ENCODE assay signal across 13 cellular contexts in genomic region chr3:159814161-159814560, GRCh38. TPM values are rescaled to one million over a fixed set of nuclear protein-coding genes. Genes with fewer than 3 reads are reported as not detected.
DNase-seq lines count a peak whose midpoint lies in the region; ATAC-seq and TF ChIP-seq lines count a peak whose summit lies in the region.
"Had no signal": no experiment of that assay in that cellular context is flagged by ENCODE, and none has a peak within 500 bp of the region (broad histone marks: within the 10 kb centered on the region; RNA-seq: fewer than 3 reads in every experiment).

No MANE protein-coding gene starts in this region.

- DNase-seq in NCI-H2029 treated with DMSO at 0.1 percent for 48 hours (lab: John Stamatoyannopoulos, UW) (peak; percentile 45), dermis blood vessel endothelial cell (peak; percentile 60), sciatic nerve (ENCODE audit: low spot score) (no peak), NCI-H2227 treated with DMSO at 0.1 percent for 48 hours (lab: John Stamatoyannopoulos, UW) (no peak), sigmoid colon (no peak)
- DNase-seq in T-helper 2 cell treated with Interferon-gamma antibody and Interleukin-4, amounts not matched to agents 5 μg/mL and 100 μg/mL, for 36 hours (ENCODE audit: low spot score) = no peak
- DNase-seq: activated CD8-positive, alpha-beta memory T cell treated with anti-CD3 and anti-CD28 coated beads, Interleukin-2, amount 50 U/mL, for 48 hours; KBM-7; pancreas had no signal

- H3K4me3 ChIP-seq in sigmoid colon = no peak overlapping the region
- H3K4me3 ChIP-seq: HAP-1, pancreas, SJCRH30 had no signal

- no peaks in the 10 kb centered on the region for H3K36me3 Mint-ChIP-seq in T-helper 2 cell treated with Interferon-gamma antibody and Interleukin-4, amounts not matched to agents 5 μg/mL and 100 μg/mL, for 36 hours (ENCODE audit: low read depth)

- peak; percentile 79 for ATAC-seq in GM19438 (IDR thresholded peaks at IDR 0.05; ENCODE audit: low read depth, unreplicated experiment)
- peak; percentile 22 for ATAC-seq in sciatic nerve

- no peak for TF ChIP-seq CTCF in sigmoid colon (IDR thresholded peaks at IDR 0.05)

- H3K9me3 Mint-ChIP-seq in T-helper 2 cell treated with Interferon-gamma antibody and Interleukin-4, amounts not matched to agents 5 μg/mL and 100 μg/mL, for 36 hours = no peaks in the 10 kb centered on the region
- H3K9me3 Mint-ChIP-seq: central memory CD8-positive, alpha-beta T cell had no signal

- no peaks in the 10 kb centered on the region for H3K9me3 ChIP-seq in sigmoid colon
- H3K9me3 ChIP-seq: HAP-1, pancreas, SJCRH30 had no signal

- H3K36me3 ChIP-seq in sigmoid colon = no peaks in the 10 kb centered on the region
- H3K36me3 ChIP-seq: HAP-1, pancreas, SJCRH30 had no signal

- intact Hi-C loops in sciatic nerve (cut with DNase I) (no loop called here), sigmoid colon (cut with DNase I) (no loop called here)

- H3K27ac Mint-ChIP-seq in T-helper 2 cell treated with Interferon-gamma antibody and Interleukin-4, amounts not matched to agents 5 μg/mL and 100 μg/mL, for 36 hours = no peak overlapping the region

- no peaks in the 10 kb centered on the region for H3K27me3 ChIP-seq in sigmoid colon
- H3K27me3 ChIP-seq: pancreas, SJCRH30 had no signal

- H3K27me3 Mint-ChIP-seq in T-helper 2 cell treated with Interferon-gamma antibody and Interleukin-4, amounts not matched to agents 5 μg/mL and 100 μg/mL, for 36 hours (ENCODE audit: low read depth) = peaks cover 3% of the 10 kb centered on the region
- H3K27me3 Mint-ChIP-seq: central memory CD8-positive, alpha-beta T cell had no signal

- peaks cover 0 to 34% (median 32%) of the 10 kb centered on the region in 4 donors for H3K4me1 ChIP-seq in sigmoid colon
- H3K4me1 ChIP-seq: pancreas had no signal

- 10 to 41% methylated on average over 5 of the region's 5 CpGs for WGBS in sigmoid colon, 2 donors

- peak overlapping the region in 2 of 4 donors; percentile 6 to 28 for H3K27ac ChIP-seq in sigmoid colon
- H3K27ac ChIP-seq: pancreas, SJCRH30 had no signal

- no peak overlapping the region for H3K4me3 Mint-ChIP-seq in T-helper 2 cell treated with Interferon-gamma antibody and Interleukin-4, amounts not matched to agents 5 μg/mL and 100 μg/mL, for 36 hours
- H3K4me3 Mint-ChIP-seq: central memory CD8-positive, alpha-beta T cell had no signal

- H3K4me1 Mint-ChIP-seq in T-helper 2 cell treated with Interferon-gamma antibody and Interleukin-4, amounts not matched to agents 5 μg/mL and 100 μg/mL, for 36 hours (ENCODE audit: low read depth) = no peaks in the 10 kb centered on the region
- H3K4me1 Mint-ChIP-seq: central memory CD8-positive, alpha-beta T cell had no signal

- no peak for TF ChIP-seq EP300 in sigmoid colon (IDR thresholded peaks at IDR 0.05)

- no peak for TF ChIP-seq POLR2A in sigmoid colon (IDR thresholded peaks at IDR 0.05)

RNA-seq across cellular contexts. Expression of gene SCHIP1, which starts 25.5 kb away (rescaled TPM):
- total RNA-seq in dermis blood vessel endothelial cell = 13.4 and 27.7 TPM in 2 replicates
- total RNA-seq in sciatic nerve = 29.7 TPM
- 10 to 100 TPM; 19.9 to 44.1 (median 31.3) TPM for total RNA-seq in sigmoid colon
- 1 to 10 TPM in 2 of 3 donors, not detected in 1; 1.8 to 4.1 TPM for polyA plus RNA-seq in sigmoid colon

Comparison
In these comparisons a context has a peak if more than half of its experiments do, and no peak if none do; other contexts are left out.
1. DNase-seq: peak in NCI-H2029 treated with DMSO at 0.1 percent for 48 hours (single experiment) and dermis blood vessel endothelial cell (single experiment); none in sciatic nerve (single experiment), T-helper 2 cell treated with Interferon-gamma antibody and Interleukin-4, amounts not matched to agents 5 μg/mL and 100 μg/mL, for 36 hours (single experiment), NCI-H2227 treated with DMSO at 0.1 percent for 48 hours (single experiment) and sigmoid colon (single experiment).